27 cellular contexts compared by ENCODE assay signal in genomic region chr13:20583803-20584293, GRCh38.
"Had no signal": no experiment of that assay in that cellular context is flagged by ENCODE, and none has a peak within 500 bp of the region (broad histone marks: within the 10 kb centered on the region; RNA-seq: fewer than 3 reads in every experiment).

No MANE protein-coding gene starts in this region.

- H3K79me2 ChIP-seq: parathyroid adenoma had no signal

- DNase-seq: naive thymus-derived CD4-positive, alpha-beta T cell; natural killer cell; occipital lobe; ovary; posterior cingulate gyrus; psoas muscle; right cardiac atrium; spleen; stimulated activated CD4-positive, alpha-beta T cell treated with anti-CD3 and anti-CD28 coated beads, Interleukin-12 subunit alpha, Interleukin-12 subunit beta, amount 100 ng/mL, for 4 hours; stimulated activated CD4-positive, alpha-beta T cell treated with anti-CD3 and anti-CD28 coated beads, Interleukin-1b, Interleukin-23, amount 100 ng/mL, for 48 hours; stimulated activated CD4-positive, alpha-beta T cell treated with anti-CD3 and anti-CD28 coated beads, Interleukin-4, amount 100 ng/mL, for 1 hour; stimulated activated naive B cell treated with anti-CD40 and anti-IgM and Interleukin-4, amounts not matched to agents 10 μg/mL and 1 μg/mL and 100 μg/mL, for 72 hours; stimulated activated naive CD4-positive, alpha-beta T cell treated with Interleukin-2 at 50 U/mL for 16 hours; stomach; thyroid gland; trophoblast cell; upper lobe of left lung had no signal

- H2AFZ ChIP-seq: neural progenitor cell, parathyroid adenoma had no signal

- H3K27ac ChIP-seq: neural progenitor cell, ovary, parathyroid adenoma, psoas muscle, skin epidermis, spleen, stomach, thoracic aorta, thyroid gland, tibial nerve, upper lobe of left lung, vagina had no signal

- H3K4me2 ChIP-seq: neural progenitor cell, smooth muscle cell had no signal

- H3K4me1 ChIP-seq: neural progenitor cell, parathyroid adenoma, psoas muscle, spleen, stomach, thyroid gland, tibial nerve, vagina had no signal

- H3K4me3 ChIP-seq: neural progenitor cell, ovary, psoas muscle, skin epidermis, smooth muscle cell, spleen, stomach, thoracic aorta, thyroid gland, tibial nerve, upper lobe of left lung, vagina had no signal

- ATAC-seq: naive thymus-derived CD4-positive, alpha-beta T cell; natural killer cell; psoas muscle; right cardiac atrium; sciatic nerve; stimulated activated effector memory CD8-positive, alpha-beta T cell treated with anti-CD3 and anti-CD28 coated beads, Interleukin-12 subunit alpha, Interleukin-12 subunit beta, amount 100 ng/mL, for 72 hours; stimulated activated naive B cell treated with anti-CD40 and anti-IgM and Interleukin-4, amounts not matched to agents 10 μg/mL and 1 μg/mL and 100 μg/mL, for 72 hours had no signal

- H3K9ac ChIP-seq: neural progenitor cell, parathyroid adenoma had no signal

- FAIRE-seq: urothelium cell line had no signal

- H3K9me3 ChIP-seq: ovary, thoracic aorta, thyroid gland, vagina had no signal

- H3K27me3 ChIP-seq: neural progenitor cell, ovary, spleen, stomach, thyroid gland, tibial nerve, upper lobe of left lung, vagina had no signal

- H3K36me3 ChIP-seq: ovary, thoracic aorta had no signal
